Comparison of ENCODE assay signal across 12 cellular contexts in genomic region chr3:62562017-62562416, GRCh38.
A peak's percentile ranks its signal among the peaks of the same experiment; 100 is the strongest.
DNase-seq lines count a peak whose midpoint lies in the region; ATAC-seq and TF ChIP-seq lines count a peak whose summit lies in the region.
"Had no signal": no experiment of that assay in that cellular context is flagged by ENCODE, and none has a peak within 500 bp of the region (broad histone marks: within the 10 kb centered on the region; RNA-seq: fewer than 3 reads in every experiment).

No MANE protein-coding gene starts in this region.

- TF ChIP-seq POLR2A in GM18505 (IDR thresholded peaks at IDR 0.05; ENCODE audit: borderline replicate concordance, extremely low read depth, insufficient read depth, insufficient read length) = no peak

- DNase-seq in BJ (ENCODE audit: low read depth) (peak; percentile 44), RKO (ENCODE audit: low spot score) (peak; percentile 18), epithelial cell of esophagus (ENCODE audit: low read depth) (peak; percentile 40), pulmonary artery endothelial cell (ENCODE audit: low read depth, low spot score) (peak; percentile 71)
- DNase-seq in activated effector memory CD4-positive, alpha-beta T cell treated with Interleukin-2 at 50 U/mL for 16 hours = no peak
- DNase-seq: erythroblast; immature natural killer cell; mucosa of descending colon; stimulated activated CD8-positive, alpha-beta memory T cell treated with anti-CD3 and anti-CD28 coated beads, Interleukin-4, amount 100 ng/mL, for 48 hours had no signal

- ATAC-seq in GM18505 (IDR thresholded peaks at IDR 0.05; ENCODE audit: unreplicated experiment) (no peak), HG03378 (IDR thresholded peaks at IDR 0.05; ENCODE audit: unreplicated experiment) (no peak), HG02610 (IDR thresholded peaks at IDR 0.05; ENCODE audit: unreplicated experiment) (no peak)
- ATAC-seq: mucosa of descending colon had no signal

- POLR2A ChIA-PET in BJ (lab: Charles Lee) = no interaction called here

- CTCF ChIA-PET in BJ (lab: Yijun Ruan, JAX) = interaction anchor here (1.0 kb wide), 1 partner anchor 60 kb away, joined by 3 read pairs; no protein-coding TSS in a partner anchor

- H3K36me3 ChIP-seq in BJ (ENCODE audit: control insufficient read depth, insufficient read depth, low read length) = no peaks in the 10 kb centered on the region

- TF ChIP-seq CTCF in BJ (IDR thresholded peaks at IDR 0.05; ENCODE audit: insufficient read depth, low read depth, low read length) (no peak), epithelial cell of esophagus (IDR thresholded peaks at IDR 0.05; ENCODE audit: insufficient read depth, low read depth, low read length, missing control alignments) (no peak)

- H3K4me3 ChIP-seq in BJ (ENCODE audit: low read depth, low read length) (no peak overlapping the region), epithelial cell of esophagus (ENCODE audit: low read length) (no peak overlapping the region)
- H3K4me3 ChIP-seq: mucosa of descending colon had no signal

- no peaks in the 10 kb centered on the region for H3K27me3 ChIP-seq in BJ (ENCODE audit: control insufficient read depth, insufficient read depth, low read length)
